ENCODE assay signal across 14 cellular contexts in the genomic region with DNA sequence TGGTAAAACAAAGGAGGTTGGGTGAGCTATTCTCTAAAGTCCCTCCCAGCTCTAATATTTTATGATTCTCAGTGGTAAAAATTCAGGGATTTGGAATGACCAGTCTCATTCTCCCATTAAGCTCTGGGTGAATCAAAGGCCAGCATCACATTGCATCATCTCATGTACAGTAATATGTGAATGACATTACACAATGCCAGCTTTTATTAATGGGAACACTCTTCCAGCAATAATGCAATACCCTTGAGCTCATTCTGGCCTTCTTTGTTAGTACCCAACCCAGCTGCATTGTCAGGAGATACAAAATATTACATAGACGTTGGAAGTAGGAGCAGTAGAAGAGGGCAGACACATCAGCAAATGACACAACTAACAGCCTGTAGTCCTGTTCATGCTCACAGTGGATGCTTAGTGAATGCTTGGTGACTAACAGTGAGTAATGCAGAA.
DNase-seq lines count a peak whose midpoint lies in the region; ATAC-seq, FAIRE-seq and TF ChIP-seq lines count a peak whose summit lies in the region.
"Had no signal": no experiment of that assay in that cellular context is flagged by ENCODE, and none has a peak within 500 bp of the region (broad histone marks: within the 10 kb centered on the region; RNA-seq: fewer than 3 reads in every experiment).

No MANE protein-coding gene starts in this region.

- ATAC-seq in A549 (peak; percentile 50 to 81; a peak in 5 of 6 replicates), left cardiac atrium (peak; percentile 83 to 88), GM21825 (IDR thresholded peaks at IDR 0.05; ENCODE audit: unreplicated experiment) (no peak), GM21390 (IDR thresholded peaks at IDR 0.05; ENCODE audit: unreplicated experiment) (no peak)
- ATAC-seq: activated T-cell treated with anti-CD3 and anti-CD28 coated beads, Interleukin-2, amount 50 U/mL, for 4 hours had no signal

- H3K4me1 ChIP-seq in A549 = 0 out of 3 replicates have a peak, but pooled peaks cover 5% of the 10 kb centered on the region

- TF ChIP-seq CTCF in A549 (IDR thresholded peaks at IDR 0.05) (no peak), astrocyte of the spinal cord (IDR thresholded peaks at IDR 0.05; ENCODE audit: low read depth, low read length) (no peak)

- H3K4me2 ChIP-seq in A549 = peak overlapping the region; percentile 27; the same call in 2 of the 3 replicates
- H3K4me2 ChIP-seq: BLaER1 had no signal

- no peak for TF ChIP-seq POLR2A in A549 (IDR thresholded peaks at IDR 0.05; ENCODE audit: low read length)

- no peak for TF ChIP-seq EP300 in A549 (IDR thresholded peaks at IDR 0.05)

- no peak for FAIRE-seq in A549 (lab: Jason Lieb, UNC)
- FAIRE-seq: small intestine had no signal

- H3K9me3 ChIP-seq in A549 = no peaks in the 10 kb centered on the region
- H3K9me3 ChIP-seq: BLaER1 had no signal

- peak in 1 of 2 experiments; percentile 31 for DNase-seq in A549 (ENCODE audit: low read depth in 1 of 2, low spot score in 1 of 2)
- DNase-seq in HCEC 1CT = peak; percentile 90
- peak; percentile 29 for DNase-seq in astrocyte of the spinal cord (ENCODE audit: low read depth, low spot score)
- no peak for DNase-seq in left cardiac atrium
- DNase-seq in NCI-H510A (lab: John Stamatoyannopoulos, UW) = no peak
- no peak for DNase-seq in 8988T
- DNase-seq: activated T-cell treated with anti-CD3 and anti-CD28 coated beads, Interleukin-2, amount 50 U/mL, for 4 hours; NCI-H1694; small intestine had no signal

- CTCF ChIA-PET in A549 (lab: Yijun Ruan, JAX) = interaction anchor here (0.8 to 1.2 kb wide), 2 partner anchors 8 to 23 kb away, joined by 3 read pairs; no protein-coding TSS in a partner anchor

- H3K27ac ChIP-seq in A549 = peak overlapping the region in 1 of 2 experiments; percentile 33; a peak in 1 of 6 replicates
- H3K27ac ChIP-seq: BLaER1, HL-60, VCaP had no signal

- in situ Hi-C loops in astrocyte of the spinal cord (cut with HindIII; ENCODE audit: low sequenced_read_pairs) = no loop called here

- TF ChIP-seq RAD21 in A549 (conservative IDR thresholded peaks at IDR 0.05 in 1 of 2, IDR thresholded peaks at IDR 0.05 in 1 of 2) = no peak

- 4% methylated on average over 1 of the region's 1 CpG for WGBS in A549 (ENCODE audit: missing lambda C conversion rate)

- POLR2A ChIA-PET in A549 (lab: Yijun Ruan, JAX) = no interaction called here

- H3K4me3 ChIP-seq in A549 (no peak overlapping the region), astrocyte of the spinal cord (ENCODE audit: low read depth, low read length) (no peak overlapping the region)
- H3K4me3 ChIP-seq: BLaER1 had no signal

- intact Hi-C loops in left cardiac atrium (cut with DNase I) = no loop called here

TF ChIP-seq in A549, 52 proteins besides CTCF, POLR2A, EP300 and RAD21:
- TF ChIP-seq HOXB13 (CRISPR knock-in tag; IDR thresholded peaks at IDR 0.05; ENCODE audit: low read depth) (no peak), CBX2 (IDR thresholded peaks at IDR 0.05; ENCODE audit: borderline replicate concordance, low read depth) (no peak), SMC3 (IDR thresholded peaks at IDR 0.05) (no peak), FOXS1 (CRISPR knock-in tag; IDR thresholded peaks at IDR 0.05) (no peak), KDM5A (IDR thresholded peaks at IDR 0.05) (no peak), ZSCAN20 (CRISPR knock-in tag; IDR thresholded peaks at IDR 0.05) (no peak), ZFP36 (IDR thresholded peaks at IDR 0.05; ENCODE audit: borderline replicate concordance, partially characterized antibody) (no peak), POLR2AphosphoS2 (conservative IDR thresholded peaks at IDR 0.05; ENCODE audit: low read length) (no peak), CEBPB (IDR thresholded peaks at IDR 0.05) (peak; percentile 44 to 80), MAFK (IDR thresholded peaks at IDR 0.05; ENCODE audit: partially characterized antibody) (no peak), NR3C1 (IDR thresholded peaks at IDR 0.05) (no peak), HDAC2 (IDR thresholded peaks at IDR 0.05) (no peak), RARB (CRISPR knock-in tag; IDR thresholded peaks at IDR 0.05) (no peak), JUNB (IDR thresholded peaks at IDR 0.05) (peak; percentile 46; the same call in 1 of the 2 replicates), CHD2 (IDR thresholded peaks at IDR 0.05; ENCODE audit: low read length, partially characterized antibody) (no peak), ZC3H11A (IDR thresholded peaks at IDR 0.05) (no peak), CBX8 (IDR thresholded peaks at IDR 0.05) (no peak)
- TF ChIP-seq, protein P1, sequence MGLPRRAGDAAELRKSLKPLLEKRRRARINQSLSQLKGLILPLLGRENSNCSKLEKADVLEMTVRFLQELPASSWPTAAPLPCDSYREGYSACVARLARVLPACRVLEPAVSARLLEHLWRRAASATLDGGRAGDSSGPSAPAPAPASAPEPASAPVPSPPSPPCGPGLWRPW (IDR thresholded peaks at IDR 0.05) = peak; percentile 35; the same call in 1 of the 2 replicates
- TF ChIP-seq, protein P2, sequence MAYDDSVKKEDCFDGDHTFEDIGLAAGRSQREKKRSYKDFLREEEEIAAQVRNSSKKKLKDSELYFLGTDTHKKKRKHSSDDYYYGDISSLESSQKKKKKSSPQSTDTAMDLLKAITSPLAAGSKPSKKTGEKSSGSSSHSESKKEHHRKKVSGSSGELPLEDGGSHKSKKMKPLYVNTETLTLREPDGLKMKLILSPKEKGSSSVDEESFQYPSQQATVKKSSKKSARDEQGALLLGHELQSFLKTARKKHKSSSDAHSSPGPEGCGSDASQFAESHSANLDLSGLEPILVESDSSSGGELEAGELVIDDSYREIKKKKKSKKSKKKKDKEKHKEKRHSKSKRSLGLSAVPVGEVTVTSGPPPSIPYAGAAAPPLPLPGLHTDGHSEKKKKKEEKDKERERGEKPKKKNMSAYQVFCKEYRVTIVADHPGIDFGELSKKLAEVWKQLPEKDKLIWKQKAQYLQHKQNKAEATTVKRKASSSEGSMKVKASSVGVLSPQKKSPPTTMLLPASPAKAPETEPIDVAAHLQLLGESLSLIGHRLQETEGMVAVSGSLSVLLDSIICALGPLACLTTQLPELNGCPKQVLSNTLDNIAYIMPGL (CRISPR knock-in tag; IDR thresholded peaks at IDR 0.05; ENCODE audit: borderline replicate concordance) = no peak
- TF ChIP-seq, protein P3, sequence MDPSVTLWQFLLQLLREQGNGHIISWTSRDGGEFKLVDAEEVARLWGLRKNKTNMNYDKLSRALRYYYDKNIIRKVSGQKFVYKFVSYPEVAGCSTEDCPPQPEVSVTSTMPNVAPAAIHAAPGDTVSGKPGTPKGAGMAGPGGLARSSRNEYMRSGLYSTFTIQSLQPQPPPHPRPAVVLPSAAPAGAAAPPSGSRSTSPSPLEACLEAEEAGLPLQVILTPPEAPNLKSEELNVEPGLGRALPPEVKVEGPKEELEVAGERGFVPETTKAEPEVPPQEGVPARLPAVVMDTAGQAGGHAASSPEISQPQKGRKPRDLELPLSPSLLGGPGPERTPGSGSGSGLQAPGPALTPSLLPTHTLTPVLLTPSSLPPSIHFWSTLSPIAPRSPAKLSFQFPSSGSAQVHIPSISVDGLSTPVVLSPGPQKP (IDR thresholded peaks at IDR 0.05; ENCODE audit: low read depth, low read length) = no peak
- TF ChIP-seq, protein P4, sequence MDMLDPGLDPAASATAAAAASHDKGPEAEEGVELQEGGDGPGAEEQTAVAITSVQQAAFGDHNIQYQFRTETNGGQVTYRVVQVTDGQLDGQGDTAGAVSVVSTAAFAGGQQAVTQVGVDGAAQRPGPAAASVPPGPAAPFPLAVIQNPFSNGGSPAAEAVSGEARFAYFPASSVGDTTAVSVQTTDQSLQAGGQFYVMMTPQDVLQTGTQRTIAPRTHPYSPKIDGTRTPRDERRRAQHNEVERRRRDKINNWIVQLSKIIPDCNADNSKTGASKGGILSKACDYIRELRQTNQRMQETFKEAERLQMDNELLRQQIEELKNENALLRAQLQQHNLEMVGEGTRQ (IDR thresholded peaks at IDR 0.05) = no peak

Comparison
In these comparisons a context has a peak if more than half of its experiments do, and no peak if none do; other contexts are left out.
1. ATAC-seq: peak in A549 (2 of 2) and left cardiac atrium (2 of 2); none in GM21825 (single experiment) and GM21390 (single experiment).
2. DNase-seq: peak in HCEC 1CT (single experiment) and astrocyte of the spinal cord (single experiment); none in left cardiac atrium (single experiment), NCI-H510A (single experiment) and 8988T (single experiment).